ENCODE assay signal across 9 cellular contexts in genomic region chr20:1265916-1266166, GRCh38. TPM values are rescaled to one million over a fixed set of nuclear protein-coding genes. Genes with fewer than 3 reads are reported as not detected.
DNase-seq lines count a peak whose midpoint lies in the region; ATAC-seq lines count a peak whose summit lies in the region.
"Had no signal": no experiment of that assay in that cellular context is flagged by ENCODE, and none has a peak within 500 bp of the region (broad histone marks: within the 10 kb centered on the region; RNA-seq: fewer than 3 reads in every experiment).

No MANE protein-coding gene starts in this region.

- peaks cover 0 to 2% (median 0%) of the 10 kb centered on the region in 5 donors for H3K27me3 ChIP-seq in subcutaneous abdominal adipose tissue (ENCODE audit: control insufficient read depth in 5 of 5, insufficient read depth in 4 of 5, low read length in 5 of 5)

- no peak for DNase-seq in T-helper 1 cell
- no peak for DNase-seq in activated naive CD8-positive, alpha-beta T cell treated with anti-CD3 and anti-CD28 coated beads, Interleukin-2, amount 50 U/mL, for 24 hours
- DNase-seq in immature natural killer cell: no peak
- no peak for DNase-seq in NCI-H226
- DNase-seq in stimulated activated CD4-positive, alpha-beta T cell treated with anti-CD3 and anti-CD28 coated beads, Interleukin-1b, Interleukin-23, amount 100 ng/mL, for 48 hours: no peak
- no peak for DNase-seq in cerebellar nuclear complex (lab: John Stamatoyannopoulos, UW)

- peaks cover 0 to 16% (median 16%) of the 10 kb centered on the region in 5 donors for H3K4me1 ChIP-seq in subcutaneous abdominal adipose tissue (ENCODE audit: control insufficient read depth in 5 of 5, insufficient read depth in 5 of 5, low read length in 5 of 5)

- peak overlapping the region; percentile 85 for H3K4me3 Mint-ChIP-seq in T-helper 1 cell treated with Interleukin-12 subunit alpha and Interleukin-12 subunit beta and Interleukin-4 antibody, amounts not matched to agents 30 μg/mL and 1 μg/mL, for 36 hours
- peak overlapping the region; percentile 86 for H3K4me3 Mint-ChIP-seq in activated naive CD8-positive, alpha-beta T cell treated with anti-CD3 and anti-CD28 coated beads, Interleukin-2, amount 50 U/mL, for 24 hours
- peak overlapping the region; percentile 86 to 96 (median 87) for H3K4me3 Mint-ChIP-seq in immature natural killer cell

- H3K27ac ChIP-seq in subcutaneous abdominal adipose tissue (ENCODE audit: low read depth, low read length): no peak overlapping the region
- H3K27ac ChIP-seq: 22Rv1 had no signal

- ATAC-seq in activated naive CD8-positive, alpha-beta T cell treated with anti-CD3 and anti-CD28 coated beads, Interleukin-2, amount 50 U/mL, for 24 hours: no peak

- peak overlapping the region; percentile 72 for H3K27ac Mint-ChIP-seq in T-helper 1 cell treated with Interleukin-12 subunit alpha and Interleukin-12 subunit beta and Interleukin-4 antibody, amounts not matched to agents 30 μg/mL and 1 μg/mL, for 36 hours
- H3K27ac Mint-ChIP-seq in activated naive CD8-positive, alpha-beta T cell treated with anti-CD3 and anti-CD28 coated beads, Interleukin-2, amount 50 U/mL, for 24 hours: peak overlapping the region; percentile 83
- peak overlapping the region; percentile 89 to 98 (median 94) for H3K27ac Mint-ChIP-seq in immature natural killer cell

- no peaks in the 10 kb centered on the region for H3K9me3 ChIP-seq in subcutaneous abdominal adipose tissue (ENCODE audit: control insufficient read depth in 5 of 5, low read length in 5 of 5)

- peak overlapping the region in 4 of 5 donors; percentile 52 to 81 (median 66) for H3K9ac ChIP-seq in subcutaneous abdominal adipose tissue (ENCODE audit: low read length in 5 of 5)

- peaks cover 4% of the 10 kb centered on the region for H3K27me3 Mint-ChIP-seq in T-helper 1 cell treated with Interleukin-12 subunit alpha and Interleukin-12 subunit beta and Interleukin-4 antibody, amounts not matched to agents 30 μg/mL and 1 μg/mL, for 36 hours (ENCODE audit: low read depth)
- H3K27me3 Mint-ChIP-seq in activated naive CD8-positive, alpha-beta T cell treated with anti-CD3 and anti-CD28 coated beads, Interleukin-2, amount 50 U/mL, for 24 hours: peaks cover 2% of the 10 kb centered on the region
- peaks cover 0 to 9% (median 9%) of the 10 kb centered on the region in 3 donors for H3K27me3 Mint-ChIP-seq in immature natural killer cell (ENCODE audit: low read depth in 3 of 3)

- peaks cover 11% of the 10 kb centered on the region for H3K9me3 Mint-ChIP-seq in T-helper 1 cell treated with Interleukin-12 subunit alpha and Interleukin-12 subunit beta and Interleukin-4 antibody, amounts not matched to agents 30 μg/mL and 1 μg/mL, for 36 hours
- H3K9me3 Mint-ChIP-seq in activated naive CD8-positive, alpha-beta T cell treated with anti-CD3 and anti-CD28 coated beads, Interleukin-2, amount 50 U/mL, for 24 hours: peaks cover 4% of the 10 kb centered on the region
- peaks cover 0 to 6% (median 3%) of the 10 kb centered on the region in 6 donors for H3K9me3 Mint-ChIP-seq in immature natural killer cell

- peak overlapping the region; percentile 58 to 70 (median 63) for H3K4me3 ChIP-seq in subcutaneous abdominal adipose tissue (ENCODE audit: low read depth in 1 of 5, low read length in 5 of 5)

- H3K36me3 ChIP-seq in subcutaneous abdominal adipose tissue (ENCODE audit: control insufficient read depth in 5 of 5, insufficient read depth in 5 of 5, low read length in 5 of 5): peaks cover 0 to 2% (median 0%) of the 10 kb centered on the region in 5 donors

- H3K36me3 Mint-ChIP-seq in T-helper 1 cell treated with Interleukin-12 subunit alpha and Interleukin-12 subunit beta and Interleukin-4 antibody, amounts not matched to agents 30 μg/mL and 1 μg/mL, for 36 hours (ENCODE audit: low read depth): peaks cover 3% of the 10 kb centered on the region
- H3K36me3 Mint-ChIP-seq in activated naive CD8-positive, alpha-beta T cell treated with anti-CD3 and anti-CD28 coated beads, Interleukin-2, amount 50 U/mL, for 24 hours (ENCODE audit: low read depth): peaks cover 3% of the 10 kb centered on the region
- H3K36me3 Mint-ChIP-seq in immature natural killer cell: no peaks in the 10 kb centered on the region

- peaks cover 15% of the 10 kb centered on the region for H3K4me1 Mint-ChIP-seq in T-helper 1 cell treated with Interleukin-12 subunit alpha and Interleukin-12 subunit beta and Interleukin-4 antibody, amounts not matched to agents 30 μg/mL and 1 μg/mL, for 36 hours (ENCODE audit: low read depth)
- H3K4me1 Mint-ChIP-seq in activated naive CD8-positive, alpha-beta T cell treated with anti-CD3 and anti-CD28 coated beads, Interleukin-2, amount 50 U/mL, for 24 hours: peaks cover 40% of the 10 kb centered on the region
- H3K4me1 Mint-ChIP-seq in immature natural killer cell: peaks cover 19 to 26% of the 10 kb centered on the region in 2 donors

RNA-seq across cellular contexts. Expression of gene SNPH, which starts 0.3 kb away (rescaled TPM):
- polyA plus RNA-seq in immature natural killer cell: 1 to 10 TPM in 2 of 3 donors, under 1 TPM in 1; 0.59 to 2.8 (median 1.1) TPM

RNA-seq across cellular contexts. Expression of gene RAD21L1, which starts 40.0 kb away (rescaled TPM):
- polyA plus RNA-seq in immature natural killer cell: not detected
